9 cellular contexts compared by ENCODE assay signal in the genomic region with DNA sequence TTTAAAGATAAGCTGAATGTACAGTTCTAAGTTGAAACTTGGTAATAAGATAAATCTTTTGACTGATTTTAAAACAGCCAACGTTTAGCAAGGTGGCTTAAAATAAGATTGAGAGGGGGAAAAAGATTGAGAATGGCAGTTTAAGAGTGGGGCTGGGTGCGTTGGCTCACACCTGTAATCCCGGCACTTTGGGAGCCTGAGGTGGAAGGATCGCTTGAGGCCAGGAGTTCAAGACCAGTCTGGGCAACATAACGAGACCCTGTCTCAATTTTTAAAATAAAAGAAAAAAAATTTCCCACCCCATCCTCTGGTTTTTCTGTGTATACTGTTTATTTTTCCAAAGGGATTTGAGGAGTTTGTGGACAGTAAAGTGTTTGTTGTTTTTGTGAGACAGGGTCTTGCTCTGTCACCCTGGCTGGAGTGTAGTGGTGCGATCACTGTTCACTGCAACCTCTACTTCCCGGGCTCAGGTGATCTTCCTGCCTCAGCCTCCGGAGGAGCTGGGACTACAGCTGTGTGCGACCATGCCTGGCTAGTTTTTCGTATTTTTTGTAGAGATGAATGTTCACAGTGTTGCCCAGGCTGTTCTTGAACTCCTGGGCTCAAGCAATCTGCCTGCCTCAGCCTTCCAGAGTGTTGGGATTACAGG. TPM values are rescaled to one million over a fixed set of nuclear protein-coding genes. Genes with fewer than 3 reads are reported as not detected.
A peak's percentile ranks its signal among the peaks of the same experiment; 100 is the strongest.
DNase-seq lines count a peak whose midpoint lies in the region; ATAC-seq and TF ChIP-seq lines count a peak whose summit lies in the region.
"Had no signal": no experiment of that assay in that cellular context is flagged by ENCODE, and none has a peak within 500 bp of the region (broad histone marks: within the 10 kb centered on the region; RNA-seq: fewer than 3 reads in every experiment).

No MANE protein-coding gene starts in this region.

- no peaks in the 10 kb centered on the region for H3K36me3 ChIP-seq in SK-N-SH (replicated peaks in 1 of 2; ENCODE audit: control insufficient read depth in 1 of 2, insufficient read depth in 2 of 2, low read length in 1 of 2)
- H3K36me3 ChIP-seq in SU-DHL-6 (ENCODE audit: low read length): no peaks in the 10 kb centered on the region

- DNase-seq in SK-N-SH: no peak
- DNase-seq in foreskin keratinocyte: no peak
- no peak for DNase-seq in medulla oblongata (ENCODE audit: extremely low spot score)
- DNase-seq: 8988T had no signal

- H3K27ac ChIP-seq in SK-N-SH (ENCODE audit: low read depth in 2 of 2, low read length in 1 of 2): peak overlapping the region in 1 of 2 experiments; percentile 97; a peak in 2 of 4 replicates
- peak overlapping the region; percentile 83; the same call in 1 of the 2 replicates for H3K27ac ChIP-seq in SU-DHL-6 (ENCODE audit: low read depth, low read length)
- peak overlapping the region; percentile 99 for H3K27ac ChIP-seq in foreskin keratinocyte

- H3K4me3 Mint-ChIP-seq in stimulated activated memory B cell treated with anti-CD40 and anti-IgM and Interleukin-4, amounts not matched to agents 10 μg/mL and 1 μg/mL and 100 μg/mL, for 72 hours: peak overlapping the region; percentile 23

- TF ChIP-seq CTCF in SK-N-SH (IDR thresholded peaks at IDR 0.05): no peak
- TF ChIP-seq CTCF in SU-DHL-6 (IDR thresholded peaks at IDR 0.05; ENCODE audit: insufficient read depth, low read length, poor library complexity, severe bottlenecking): no peak
- no peak for TF ChIP-seq CTCF in foreskin keratinocyte (conservative IDR thresholded peaks at IDR 0.05)

- peaks cover 10 to 11% of the 10 kb centered on the region in 2 experiments; a peak in 3 of 4 replicates for H3K4me1 ChIP-seq in SK-N-SH (ENCODE audit: control insufficient read depth in 1 of 2, insufficient read depth in 2 of 2, low read depth in 1 of 2, low read length in 1 of 2)
- H3K4me1 ChIP-seq in foreskin keratinocyte: peaks cover 21% of the 10 kb centered on the region

- H3K36me3 Mint-ChIP-seq in stimulated activated memory B cell treated with anti-CD40 and anti-IgM and Interleukin-4, amounts not matched to agents 10 μg/mL and 1 μg/mL and 100 μg/mL, for 72 hours: peaks cover 5% of the 10 kb centered on the region

- H3K4me2 ChIP-seq in SK-N-SH (peak overlapping the region; percentile 74), SU-DHL-6 (ENCODE audit: low read depth, low read length, poor library complexity, severe bottlenecking) (peak overlapping the region; percentile 97)

- peak overlapping the region in 1 of 2 experiments; percentile 84; a peak in 3 of 4 replicates for H3K4me3 ChIP-seq in SK-N-SH (ENCODE audit: low read depth in 2 of 2, low read length in 1 of 2)
- H3K4me3 ChIP-seq in SU-DHL-6 (ENCODE audit: insufficient read depth, low read length, poor library complexity, severe bottlenecking): peak overlapping the region; percentile 83

- no peak overlapping the region for H2AFZ ChIP-seq in SK-N-SH (ENCODE audit: low read depth)
- H2AFZ ChIP-seq in SU-DHL-6 (ENCODE audit: low read depth, low read length, severe bottlenecking): no peak overlapping the region

- H3K9me3 ChIP-seq in SK-N-SH (no peaks in the 10 kb centered on the region), SU-DHL-6 (ENCODE audit: insufficient read depth, low read length) (no peaks in the 10 kb centered on the region)

- CTCF ChIA-PET in SK-N-SH (lab: Yijun Ruan, JAX): interaction anchor here (0.7 kb wide), 1 partner anchor 121 kb away, joined by 3 read pairs; no protein-coding TSS in a partner anchor

- TF ChIP-seq EP300 in SK-N-SH (IDR thresholded peaks at IDR 0.05; ENCODE audit: borderline replicate concordance in 1 of 2, low read depth in 1 of 2, low read length in 1 of 2): no peak

- no peak for TF ChIP-seq RAD21 in SK-N-SH (IDR thresholded peaks at IDR 0.05; ENCODE audit: low read length)

- H3K9ac ChIP-seq in SK-N-SH: peak overlapping the region; percentile 93; the same call in 1 of the 2 replicates
- peak overlapping the region; percentile 65 for H3K9ac ChIP-seq in SU-DHL-6 (ENCODE audit: low read length)

- peaks cover 54% of the 10 kb centered on the region for H3K4me1 Mint-ChIP-seq in stimulated activated memory B cell treated with anti-CD40 and anti-IgM and Interleukin-4, amounts not matched to agents 10 μg/mL and 1 μg/mL and 100 μg/mL, for 72 hours

- no peaks in the 10 kb centered on the region for H3K9me3 Mint-ChIP-seq in stimulated activated memory B cell treated with anti-CD40 and anti-IgM and Interleukin-4, amounts not matched to agents 10 μg/mL and 1 μg/mL and 100 μg/mL, for 72 hours

- peaks cover 20% of the 10 kb centered on the region for H3F3A ChIP-seq in SK-N-SH (replicated peaks; ENCODE audit: insufficient read depth)
- H3F3A ChIP-seq in SU-DHL-6 (ENCODE audit: insufficient read depth): peaks cover 17% of the 10 kb centered on the region

- H3K27me3 Mint-ChIP-seq in stimulated activated memory B cell treated with anti-CD40 and anti-IgM and Interleukin-4, amounts not matched to agents 10 μg/mL and 1 μg/mL and 100 μg/mL, for 72 hours: no peaks in the 10 kb centered on the region

- no peaks in the 10 kb centered on the region for H3K27me3 ChIP-seq in SK-N-SH (ENCODE audit: insufficient read depth)
- H3K27me3 ChIP-seq in SU-DHL-6 (ENCODE audit: low read length): no peaks in the 10 kb centered on the region
- H3K27me3 ChIP-seq in foreskin keratinocyte: no peaks in the 10 kb centered on the region

- peaks cover 54% of the 10 kb centered on the region for H4K20me1 ChIP-seq in SK-N-SH (ENCODE audit: insufficient read depth)
- 0 out of 2 replicates have a peak, but pooled peaks cover 6% of the 10 kb centered on the region for H4K20me1 ChIP-seq in SU-DHL-6 (ENCODE audit: low read depth, low read length)

- ATAC-seq in SK-N-SH treated with all-trans-retinoic acid at 6 μM for 48 hours (no peak), foreskin keratinocyte (no peak), GM21576 (IDR thresholded peaks at IDR 0.05; ENCODE audit: unreplicated experiment) (no peak), GM19395 (IDR thresholded peaks at IDR 0.05; ENCODE audit: unreplicated experiment) (no peak)
- no peak for ATAC-seq in stimulated activated memory B cell treated with anti-CD40 and anti-IgM and Interleukin-4, amounts not matched to agents 10 μg/mL and 1 μg/mL and 100 μg/mL, for 72 hours

- POLR2A ChIA-PET in SK-N-SH (lab: Yijun Ruan, JAX): no interaction called here

- WGBS in SK-N-SH (ENCODE audit: low lambda C conversion rate): 71% methylated on average over 10 of the region's 10 CpGs

- no peaks in the 10 kb centered on the region for H3K9me2 ChIP-seq in SK-N-SH
- H3K9me2 ChIP-seq in SU-DHL-6 (replicated peaks; ENCODE audit: insufficient read depth, low read length): no peaks in the 10 kb centered on the region

- H3K79me2 ChIP-seq in SK-N-SH (ENCODE audit: insufficient read depth) (peaks cover 74% of the 10 kb centered on the region), SU-DHL-6 (ENCODE audit: insufficient read depth, low read length) (peaks cover 75% of the 10 kb centered on the region)

- no peak overlapping the region for H3K27ac Mint-ChIP-seq in stimulated activated memory B cell treated with anti-CD40 and anti-IgM and Interleukin-4, amounts not matched to agents 10 μg/mL and 1 μg/mL and 100 μg/mL, for 72 hours

TF ChIP-seq in SK-N-SH, 30 proteins besides CTCF, POLR2A, EP300 and RAD21:
- TF ChIP-seq NRF1 (IDR thresholded peaks at IDR 0.05; ENCODE audit: low read depth, low read length) (no peak), IRF3 (IDR thresholded peaks at IDR 0.05; ENCODE audit: low read depth, low read length) (no peak), JUND (IDR thresholded peaks at IDR 0.05) (no peak), GABPA (IDR thresholded peaks at IDR 0.05; ENCODE audit: low read depth) (no peak), GATA2 (CRISPR knock-in tag; IDR thresholded peaks at IDR 0.05) (no peak), SIN3A (IDR thresholded peaks at IDR 0.05; ENCODE audit: borderline replicate concordance, low read depth, low read length) (no peak)

TF ChIP-seq in SK-N-SH treated with all-trans-retinoic acid at 6 μM for 48 hours, 23 proteins besides CTCF, POLR2A, EP300 and RAD21:
- no peak for TF ChIP-seq POU6F1 (CRISPR knock-in tag; IDR thresholded peaks at IDR 0.05; ENCODE audit: borderline replicate concordance, low read depth)
- TF ChIP-seq ZFP30 (CRISPR knock-in tag; IDR thresholded peaks at IDR 0.05): no peak

RNA-seq across cellular contexts. Expression of gene MAPK6, which starts 3.0 kb away (rescaled TPM):
- polyA plus RNA-seq in SK-N-SH (2012; rRNA removed): 16.9 and 23.0 TPM in 2 replicates
- polyA plus RNA-seq in SK-N-SH (2012; cell fraction: cytosol; rRNA removed): 29.8 and 32.6 TPM in 2 replicates
- 7.9 and 16.8 TPM in 2 replicates for polyA plus RNA-seq in SK-N-SH (2012; cell fraction: nucleus; rRNA removed)
- total RNA-seq in foreskin keratinocyte: 76.6 and 78.2 TPM in 2 replicates
- polyA plus RNA-seq in foreskin keratinocyte: 16.6 and 19.8 TPM in 2 replicates

RNA-seq across cellular contexts. Expression of gene LEO1, which starts 50.4 kb away (rescaled TPM):
- 6.7 and 7.0 TPM in 2 replicates for polyA plus RNA-seq in SK-N-SH (2012; rRNA removed)
- polyA plus RNA-seq in SK-N-SH (2012; cell fraction: cytosol; rRNA removed): 11.1 and 20.0 TPM in 2 replicates
- polyA plus RNA-seq in SK-N-SH (2012; cell fraction: nucleus; rRNA removed): 4.6 and 7.8 TPM in 2 replicates
- total RNA-seq in foreskin keratinocyte: 33.3 and 38.3 TPM in 2 replicates
- 17.8 and 20.3 TPM in 2 replicates for polyA plus RNA-seq in foreskin keratinocyte
